9 cellular contexts compared by ENCODE assay signal in genomic region chr22:50308597-50308935, GRCh38.
A peak's percentile ranks its signal among the peaks of the same experiment; 100 is the strongest.
DNase-seq lines count a peak whose midpoint lies in the region; ATAC-seq and TF ChIP-seq lines count a peak whose summit lies in the region.
"Had no signal": no experiment of that assay in that cellular context is flagged by ENCODE, and none has a peak within 500 bp of the region (broad histone marks: within the 10 kb centered on the region; RNA-seq: fewer than 3 reads in every experiment).

No MANE protein-coding gene starts in this region.

- H3K36me3 ChIP-seq in GM06990 (ENCODE audit: control insufficient read depth, insufficient read depth, low read length) (peaks cover 2% of the 10 kb centered on the region), SK-N-MC (ENCODE audit: insufficient read depth, low read length) (no peaks in the 10 kb centered on the region)
- H3K36me3 ChIP-seq: neutrophil had no signal

- peak overlapping the region; percentile 44 for H3K27ac ChIP-seq in SK-N-MC
- H3K27ac ChIP-seq: neutrophil had no signal

- H3K27me3 ChIP-seq in GM06990 (replicated peaks; ENCODE audit: control insufficient read depth, insufficient read depth, low read length) = no peaks in the 10 kb centered on the region

- DNase-seq in GM06990 (ENCODE audit: extremely low read depth, insufficient read length) (peak; percentile 39), SK-N-MC (ENCODE audit: low read depth, low spot score) (no peak), globus pallidus (ENCODE audit: low spot score) (peak; percentile 68), pons (ENCODE audit: low spot score) (peak; percentile 62), NCI-H1694 (lab: John Stamatoyannopoulos, UW) (no peak), RPMI8226 (no peak)

- no peak overlapping the region for H3K4me3 ChIP-seq in GM06990 (replicated peaks; ENCODE audit: low read depth, low read length)
- H3K4me3 ChIP-seq in SK-N-MC = no peak overlapping the region

- no peak for ATAC-seq in HG03439 (IDR thresholded peaks at IDR 0.05; ENCODE audit: unreplicated experiment)
- no peak for ATAC-seq in HG03108 (IDR thresholded peaks at IDR 0.05; ENCODE audit: unreplicated experiment)

- H3K9me3 ChIP-seq in SK-N-MC (ENCODE audit: low read depth, low read length) = no peaks in the 10 kb centered on the region
- H3K9me3 ChIP-seq: neutrophil had no signal

- no peak overlapping the region for H3K9ac ChIP-seq in SK-N-MC (ENCODE audit: insufficient read length)

- no peak for TF ChIP-seq CTCF in GM06990 (IDR thresholded peaks at IDR 0.05; ENCODE audit: insufficient read depth, low read length, poor library complexity, severe bottlenecking)

Comparison
In these comparisons a context has a peak if more than half of its experiments do, and no peak if none do; other contexts are left out.
1. DNase-seq: peak in GM06990 (single experiment), globus pallidus (single experiment) and pons (single experiment); none in SK-N-MC (single experiment), NCI-H1694 (single experiment) and RPMI8226 (single experiment).